In genomic region chr14:34460295-34460694, GRCh38 we compare ENCODE assay signal across 11 cellular contexts. TPM values are rescaled to one million over a fixed set of nuclear protein-coding genes. Genes with fewer than 3 reads are reported as not detected.
DNase-seq lines count a peak whose midpoint lies in the region; ATAC-seq, FAIRE-seq and TF ChIP-seq lines count a peak whose summit lies in the region.
"Had no signal": no experiment of that assay in that cellular context is flagged by ENCODE, and none has a peak within 500 bp of the region (broad histone marks: within the 10 kb centered on the region; RNA-seq: fewer than 3 reads in every experiment).

No MANE protein-coding gene starts in this region.

- no peak for TF ChIP-seq RAD21 in K562 (CRISPR knock-in tag; conservative IDR thresholded peaks at IDR 0.05 in 1 of 2, IDR thresholded peaks at IDR 0.05 in 1 of 2)

- intact Hi-C loops in K562 (cut with micrococcal nuclease) = loop anchor here (5.0 kb wide), 2 partner anchors 37 to 77 kb away; partner anchors contain the start of gene EAPP

- peak overlapping the region; percentile 77 for H3K9ac ChIP-seq in DND-41 (ENCODE audit: low read depth, low read length)
- H3K9ac ChIP-seq in Karpas-422 (ENCODE audit: low read length) = peak overlapping the region; percentile 92
- no peak overlapping the region for H3K9ac ChIP-seq in K562 (ENCODE audit: insufficient read depth in 1 of 2, low read depth in 2 of 2, low read length in 2 of 2)
- H3K9ac ChIP-seq: parathyroid adenoma had no signal

- H3K4me1 Mint-ChIP-seq in nephron = peaks cover 16% of the 10 kb centered on the region

- no peaks in the 10 kb centered on the region for H3K9me1 ChIP-seq in K562 (ENCODE audit: control insufficient read depth, insufficient read depth, low read length)

- ATAC-seq in DND-41 (ENCODE audit: insufficient read depth, low read depth) (no peak), K562 (no peak), HG02678 (IDR thresholded peaks at IDR 0.05; ENCODE audit: unreplicated experiment) (no peak), GM21717 (IDR thresholded peaks at IDR 0.05; ENCODE audit: unreplicated experiment) (no peak)

- TF ChIP-seq CTCF in DND-41 (IDR thresholded peaks at IDR 0.05; ENCODE audit: borderline replicate concordance, extremely low read depth, low read length, poor library complexity, severe bottlenecking) = no peak
- no peak for TF ChIP-seq CTCF in K562 (IDR thresholded peaks at IDR 0.05 in 2 of 3, conservative IDR thresholded peaks at IDR 0.05 in 1 of 3; ENCODE audit: insufficient read depth in 2 of 3, low read depth in 1 of 3, low read length in 3 of 3)
- no peak for TF ChIP-seq CTCF in nephron (IDR thresholded peaks at IDR 0.05; ENCODE audit: unreplicated experiment in 3 of 3)

- H3K27me3 ChIP-seq in DND-41 (ENCODE audit: insufficient read depth, low read length, poor library complexity) (no peaks in the 10 kb centered on the region), Karpas-422 (ENCODE audit: low read length) (no peaks in the 10 kb centered on the region), K562 (ENCODE audit: control insufficient read depth in 2 of 2, insufficient read depth in 2 of 2, low read length in 2 of 2) (no peaks in the 10 kb centered on the region)

- CTCF ChIA-PET in K562 (lab: Yijun Ruan, JAX; ENCODE audit: low intra/inter-chr PET ratio) = no interaction called here

- no peak for TF ChIP-seq POLR2A in K562 (conservative IDR thresholded peaks at IDR 0.05)

- in situ Hi-C loops in K562 (cut with MboI) = no loop called here

- FAIRE-seq in K562 (lab: Jason Lieb, UNC) = no peak

- no peak overlapping the region for H2AFZ ChIP-seq in DND-41 (ENCODE audit: low read depth, low read length)
- no peak overlapping the region for H2AFZ ChIP-seq in Karpas-422 (ENCODE audit: low read length)
- no peak overlapping the region for H2AFZ ChIP-seq in K562 (ENCODE audit: low read depth, low read length)

- DNase-seq in DND-41 = no peak
- no peak for DNase-seq in Karpas-422
- no peak for DNase-seq in K562 (ENCODE audit: extremely low read depth in 1 of 4, low spot score in 3 of 4)
- no peak for DNase-seq in NCI-H1105 (lab: John Stamatoyannopoulos, UW)
- DNase-seq in HPDE6-E6E7 (ENCODE audit: extremely low spot score) = no peak
- DNase-seq: activated CD4-positive, alpha-beta T cell treated with anti-CD3 and anti-CD28 coated beads for 1 hour; NCI-H69 had no signal

- no peaks in the 10 kb centered on the region for H3K27me3 Mint-ChIP-seq in nephron (ENCODE audit: low read depth)

- H3K36me3 Mint-ChIP-seq in nephron (ENCODE audit: low read depth) = peaks cover 4% of the 10 kb centered on the region

- 80% methylated on average over 1 of the region's 1 CpG for WGBS in K562 (ENCODE audit: insufficient coverage, low coverage, missing lambda C conversion rate)

- peak overlapping the region; percentile 68; the same call in 1 of the 2 replicates for H3K27ac ChIP-seq in DND-41 (ENCODE audit: low read length)
- no peak overlapping the region for H3K27ac ChIP-seq in Karpas-422 (ENCODE audit: low read length)
- H3K27ac ChIP-seq in K562 (ENCODE audit: extremely low read depth, low read depth, low read length) = no peak overlapping the region
- H3K27ac ChIP-seq: parathyroid adenoma had no signal

- H3K36me3 ChIP-seq in DND-41 (ENCODE audit: insufficient read depth, low read length) (peaks cover 11% of the 10 kb centered on the region), Karpas-422 (ENCODE audit: insufficient read depth, low read length) (no peaks in the 10 kb centered on the region), K562 (ENCODE audit: control insufficient read depth, insufficient read depth, low read length) (peaks cover 14% of the 10 kb centered on the region; the same call in 1 of the 3 replicates)

- BruUV-seq in K562 (replicated peaks; lab: Mats Ljungman, UMichigan) = no TSS peak

- H3K9me2 ChIP-seq in Karpas-422 (replicated peaks; ENCODE audit: insufficient read depth, low read length) = no peaks in the 10 kb centered on the region

- peaks cover 6% of the 10 kb centered on the region; the same call in 1 of the 2 replicates for H4K20me1 ChIP-seq in DND-41 (ENCODE audit: insufficient read depth, low read length)
- peaks cover 11% of the 10 kb centered on the region; the same call in 1 of the 2 replicates for H4K20me1 ChIP-seq in Karpas-422 (ENCODE audit: insufficient read depth, low read depth, low read length)
- no peaks in the 10 kb centered on the region for H4K20me1 ChIP-seq in K562 (replicated peaks; ENCODE audit: control insufficient read depth, insufficient read depth, low read length)

- no peaks in the 10 kb centered on the region for H3K9me3 Mint-ChIP-seq in nephron

- H3K9me3 ChIP-seq in DND-41 (ENCODE audit: insufficient read depth, low read length, severe bottlenecking) (no peaks in the 10 kb centered on the region), Karpas-422 (ENCODE audit: low read length) (no peaks in the 10 kb centered on the region), K562 (replicated peaks; ENCODE audit: control insufficient read depth, insufficient read depth, low read depth, low read length) (no peaks in the 10 kb centered on the region)

- TF ChIP-seq EP300 in K562 (IDR thresholded peaks at IDR 0.05; ENCODE audit: low read length) = no peak

- H3K4me1 ChIP-seq in DND-41 (ENCODE audit: insufficient read depth, low read length) (peaks cover 35% of the 10 kb centered on the region), Karpas-422 (ENCODE audit: low read length) (peaks cover 24% of the 10 kb centered on the region), K562 (replicated peaks in 1 of 2; ENCODE audit: control insufficient read depth in 2 of 2, insufficient read depth in 2 of 2, low read length in 2 of 2) (peaks cover 8 to 19% of the 10 kb centered on the region in 2 experiments; a peak in 4 of 5 replicates)

- POLR2A ChIA-PET in K562 (lab: Yijun Ruan, JAX) = interaction anchor here (0.9 to 1.4 kb wide), 3 partner anchors 8 to 12 kb away, joined by 4 to 7 read pairs (median 6); no protein-coding TSS in a partner anchor

- H3K27ac Mint-ChIP-seq in nephron = peak overlapping the region; percentile 86 to 93 (median 90)

- peaks cover 39% of the 10 kb centered on the region for H3K79me2 ChIP-seq in DND-41 (ENCODE audit: insufficient read depth, low read length)
- peaks cover 59% of the 10 kb centered on the region for H3K79me2 ChIP-seq in Karpas-422 (ENCODE audit: low read length)
- H3K79me2 ChIP-seq in K562 (ENCODE audit: control insufficient read depth, insufficient read depth, low read length) = peaks cover 47% of the 10 kb centered on the region

- H3K4me2 ChIP-seq in DND-41 (ENCODE audit: insufficient read depth, low read length) (peak overlapping the region; percentile 83), Karpas-422 (ENCODE audit: low read depth, low read length, poor library complexity, severe bottlenecking) (peak overlapping the region; percentile 88), K562 (ENCODE audit: insufficient read depth, low read length) (peak overlapping the region; percentile 85; the same call in 1 of the 2 replicates)

- peak overlapping the region; percentile 50 to 90; a peak in 2 of 4 replicates for H3K4me3 ChIP-seq in DND-41 (ENCODE audit: low read depth in 1 of 2, low read length in 2 of 2)
- H3K4me3 ChIP-seq in Karpas-422 (ENCODE audit: low read length) = peak overlapping the region; percentile 74
- H3K4me3 ChIP-seq in K562 = peak overlapping the region; percentile 84; the same call in 1 of the 2 replicates

- peak overlapping the region; percentile 92 to 97 (median 94) for H3K4me3 Mint-ChIP-seq in nephron

TF ChIP-seq in K562, 482 proteins besides CTCF, POLR2A, EP300 and RAD21:
- TF ChIP-seq CEBPB (tag; IDR thresholded peaks at IDR 0.05) = peak; percentile 60
- no peak for TF ChIP-seq ATF3 (IDR thresholded peaks at IDR 0.05)
- TF ChIP-seq ATF3 (CRISPR knock-in tag; conservative IDR thresholded peaks at IDR 0.05) = no peak
- no peak for TF ChIP-seq CEBPG (CRISPR knock-in tag; IDR thresholded peaks at IDR 0.05)
- TF ChIP-seq CEBPG (tag; conservative IDR thresholded peaks at IDR 0.05 in 1 of 2, IDR thresholded peaks at IDR 0.05 in 1 of 2) = peak in 1 of 2 experiments; percentile 52; a peak in 2 of 4 replicates
TF ChIP-seq in K562: peak in this region for 2.

RNA-seq across cellular contexts. Expression of gene SPTSSA, which starts 1.7 kb away (rescaled TPM):
- 9.5 and 25.9 TPM in 2 replicates for total RNA-seq in Karpas-422 (2014; rRNA removed; shearing (Covaris generic); ENCODE audit: low replicate concordance)
- total RNA-seq in K562 (2011; cell fraction: chromatin; rRNA removed; ENCODE audit: low replicate concordance) = 4.0 and 11.1 TPM in 2 replicates
- 5.8 and 5.9 TPM in 2 replicates for total RNA-seq in K562 (2011; cell fraction: nucleolus; rRNA removed)
- total RNA-seq in K562 (2011; cell fraction: nucleoplasm; rRNA removed) = 8.5 and 14.4 TPM in 2 replicates
- total RNA-seq in K562 (2014; rRNA removed) (6.8 and 9.6 TPM in 2 replicates), K562 (2014; rRNA removed; fragmentation: Illumina TruSeq; extraction: Trizol) (21.0 and 25.0 TPM in 2 replicates), K562 (2015; rRNA removed; fragmentation: Illumina TruSeq; extraction: Trizol) (17.1 and 18.4 TPM in 2 replicates), K562 (2021) (15.6 and 17.2 TPM in 2 replicates)
- polyA plus RNA-seq in K562 (2011; rRNA removed) (24.2 and 28.3 TPM in 2 replicates), K562 (2014; fragmentation: Illumina TruSeq; extraction: Trizol) (25.4 and 35.7 TPM in 2 replicates), K562 (2014; fragmentation: Nextera tagmentation; extraction: Ambion mirVana) (10 to 100 TPM; 22.0 to 26.9 TPM), K562 (2014; rRNA removed) (19.7 and 24.6 TPM in 2 replicates)
- polyA plus RNA-seq in K562 (2011; cell fraction: cytosol; rRNA removed) = 25.5 and 33.2 TPM in 2 replicates
- polyA plus RNA-seq in K562 (2011; cell fraction: nucleus; rRNA removed) = 6.9 and 8.4 TPM in 2 replicates
- 18.4 and 29.0 TPM in 2 replicates for polyA plus RNA-seq in K562 (2012)
- polyA minus RNA-seq in K562 (2011; rRNA and poly(A)+ RNA removed) = 10.8 and 11.2 TPM in 2 replicates
- 6.6 and 7.7 TPM in 2 replicates for polyA minus RNA-seq in K562 (2011; cell fraction: cytosol; rRNA and poly(A)+ RNA removed)
- polyA minus RNA-seq in K562 (2011; cell fraction: nucleus; rRNA and poly(A)+ RNA removed) = 2.2 and 4.0 TPM in 2 replicates

Comparison
In these comparisons a context has a peak if more than half of its experiments do, and no peak if none do; other contexts are left out.
1. H3K9ac ChIP-seq: peak in DND-41 (single experiment) and Karpas-422 (single experiment); none in K562 (0 of 2).
2. Peak in every context shown above with its lines, with median percentiles within 50 percentile points of each other: H3K4me2 ChIP-seq and H3K4me3 ChIP-seq.